ENCODE assay signal across 11 cellular contexts in the genomic region with DNA sequence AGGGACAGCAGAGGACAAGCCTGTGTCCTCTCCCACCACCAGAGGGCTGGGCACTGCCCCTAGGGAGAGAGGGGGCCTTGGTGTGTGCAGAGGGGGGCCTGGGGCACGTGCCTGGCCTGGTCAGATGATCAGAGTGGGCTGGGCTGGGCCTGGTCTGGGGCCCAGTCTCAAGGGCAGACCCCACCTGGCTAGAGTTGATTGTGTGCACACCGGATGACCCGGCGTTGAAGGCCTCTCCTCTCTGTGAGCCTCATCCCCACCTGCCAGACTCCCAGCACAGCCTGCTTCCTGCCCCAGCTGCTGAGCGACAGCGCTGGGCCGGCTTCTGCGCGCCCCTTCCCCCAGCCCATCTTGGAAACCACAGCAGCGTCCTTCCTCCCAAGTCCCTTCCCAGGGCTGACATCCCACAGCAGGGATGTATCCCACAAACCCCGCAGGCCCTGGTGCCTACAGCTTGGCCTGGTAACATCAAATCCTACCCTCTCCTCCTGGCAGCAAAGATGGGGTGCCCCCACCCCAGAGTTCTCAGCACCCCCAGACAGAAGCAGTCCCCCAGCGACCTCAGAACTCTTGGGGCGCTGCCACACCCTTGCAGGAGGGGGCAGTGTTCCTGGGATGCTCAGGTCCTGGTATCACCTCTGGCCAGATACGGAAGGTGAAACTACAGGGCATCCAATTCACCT. TPM values are rescaled to one million over a fixed set of nuclear protein-coding genes. Genes with fewer than 3 reads are reported as not detected.
DNase-seq lines count a peak whose midpoint lies in the region; ATAC-seq and TF ChIP-seq lines count a peak whose summit lies in the region.
"Had no signal": no experiment of that assay in that cellular context is flagged by ENCODE, and none has a peak within 500 bp of the region (broad histone marks: within the 10 kb centered on the region; RNA-seq: fewer than 3 reads in every experiment).

No MANE protein-coding gene starts in this region.

- H3K9me3 ChIP-seq in SK-N-SH (no peaks in the 10 kb centered on the region), hepatocyte (ENCODE audit: low read depth) (no peaks in the 10 kb centered on the region), stomach (no peaks in the 10 kb centered on the region)

- H3K4me2 ChIP-seq in SK-N-SH (no peak overlapping the region), hepatocyte (peak overlapping the region; percentile 16)

- POLR2A ChIA-PET in SK-N-SH (lab: Yijun Ruan, JAX), result no interaction called here

- TF ChIP-seq CTCF in SK-N-SH (IDR thresholded peaks at IDR 0.05) (peak; percentile 14; the same call in 1 of the 2 replicates), WI38 (IDR thresholded peaks at IDR 0.05; ENCODE audit: low read depth, low read length) (0 out of 2 replicates have a peak, but pooled peaks have one; percentile 15), hepatocyte (IDR thresholded peaks at IDR 0.05; ENCODE audit: poor library complexity) (peak; percentile 11), stomach (IDR thresholded peaks at IDR 0.05) (no peak), GM20000 (IDR thresholded peaks at IDR 0.05; ENCODE audit: extremely low read depth, missing control alignments) (no peak)

- H3K9ac ChIP-seq in SK-N-SH, result no peak overlapping the region

- H3K4me1 ChIP-seq in SK-N-SH (ENCODE audit: control insufficient read depth in 1 of 2, insufficient read depth in 2 of 2, low read depth in 1 of 2, low read length in 1 of 2), result peaks cover 9 to 32% of the 10 kb centered on the region in 2 experiments; a peak in 2 of 4 replicates
- peaks cover 19% of the 10 kb centered on the region for H3K4me1 ChIP-seq in hepatocyte (ENCODE audit: insufficient read depth)
- peaks cover 67 to 100% (median 84%) of the 10 kb centered on the region in 4 donors for H3K4me1 ChIP-seq in stomach

- H4K20me1 ChIP-seq in SK-N-SH (ENCODE audit: insufficient read depth), result peaks cover 91% of the 10 kb centered on the region
- H4K20me1 ChIP-seq in hepatocyte (ENCODE audit: insufficient read depth, poor library complexity, severe bottlenecking), result peaks cover 89% of the 10 kb centered on the region

- WGBS in SK-N-SH (ENCODE audit: low lambda C conversion rate), result 76% methylated on average over 8 of the region's 14 CpGs
- WGBS in hepatocyte (ENCODE audit: low lambda C conversion rate, missing lambda C conversion rate), result 82% methylated on average over 13 of the region's 14 CpGs
- 62 to 71% (median 67%) methylated on average over 9 to 14 of the region's 14 CpGs for WGBS in stomach, 5 donors

- intact Hi-C loops in stomach (cut with DNase I; ENCODE audit: low total_unique reads), result no loop called here

- H3K36me3 ChIP-seq in SK-N-SH (replicated peaks in 1 of 2; ENCODE audit: control insufficient read depth in 1 of 2, insufficient read depth in 2 of 2, low read length in 1 of 2), result peaks cover 0 to 44% of the 10 kb centered on the region in 2 experiments
- no peaks in the 10 kb centered on the region for H3K36me3 ChIP-seq in hepatocyte (replicated peaks; ENCODE audit: insufficient read depth, low read depth)
- H3K36me3 ChIP-seq in stomach, result peaks cover 28 to 58% (median 51%) of the 10 kb centered on the region in 4 donors

- H2AFZ ChIP-seq in SK-N-SH (ENCODE audit: low read depth) (no peak overlapping the region), hepatocyte (no peak overlapping the region)

- H3K79me2 ChIP-seq in SK-N-SH (ENCODE audit: insufficient read depth) (peaks cover 67% of the 10 kb centered on the region), hepatocyte (peaks cover 69% of the 10 kb centered on the region)

- H3K4me3 ChIP-seq in SK-N-SH (ENCODE audit: low read depth in 2 of 2, low read length in 1 of 2) (no peak overlapping the region), WI38 (ENCODE audit: low read depth, low read length) (no peak overlapping the region), hepatocyte (no peak overlapping the region), stomach (no peak overlapping the region)

- no peaks in the 10 kb centered on the region for H3F3A ChIP-seq in SK-N-SH (replicated peaks; ENCODE audit: insufficient read depth)

- no peak; the same call in 2 of the 3 replicates for ATAC-seq in SK-N-SH treated with all-trans-retinoic acid at 6 μM for 48 hours

- TF ChIP-seq POLR2A in stomach (IDR thresholded peaks at IDR 0.05), result no peak

- no peak for TF ChIP-seq EP300 in SK-N-SH (IDR thresholded peaks at IDR 0.05; ENCODE audit: borderline replicate concordance in 1 of 2, low read depth in 1 of 2, low read length in 1 of 2)
- no peak for TF ChIP-seq EP300 in stomach (IDR thresholded peaks at IDR 0.05)

- no peak for DNase-seq in SK-N-SH
- no peak for DNase-seq in hepatocyte (ENCODE audit: low spot score)
- DNase-seq in stomach, result no peak
- DNase-seq in stimulated activated naive CD4-positive, alpha-beta T cell (lab: John Stamatoyannopoulos, UW), result no peak
- DNase-seq in HCEC 1CT, result no peak
- DNase-seq in GM20000 (ENCODE audit: low spot score), result no peak
- DNase-seq: activated CD4-positive, alpha-beta T cell treated with anti-CD3 and anti-CD28 coated beads for 48 hours; NCI-H1694 treated with DMSO at 0.1 percent for 48 hours had no signal

- H3K9me2 ChIP-seq in SK-N-SH (no peaks in the 10 kb centered on the region), hepatocyte (replicated peaks; ENCODE audit: insufficient read depth) (no peaks in the 10 kb centered on the region)

- CTCF ChIA-PET in SK-N-SH (lab: Yijun Ruan, JAX), result interaction anchor here (0.8 kb wide), 1 partner anchor 85 kb away, joined by 4 read pairs; no protein-coding TSS in a partner anchor

- TF ChIP-seq RAD21 in SK-N-SH (IDR thresholded peaks at IDR 0.05; ENCODE audit: low read length), result no peak

- H3K27me3 ChIP-seq in SK-N-SH (ENCODE audit: insufficient read depth) (no peaks in the 10 kb centered on the region), hepatocyte (no peaks in the 10 kb centered on the region), stomach (no peaks in the 10 kb centered on the region)

- no peak overlapping the region; a peak in 1 of 4 replicates for H3K27ac ChIP-seq in SK-N-SH (ENCODE audit: low read depth in 2 of 2, low read length in 1 of 2)
- H3K27ac ChIP-seq in hepatocyte, result peak overlapping the region; percentile 34
- peak overlapping the region in 4 of 5 donors; percentile 65 to 99 (median 75) for H3K27ac ChIP-seq in stomach

TF ChIP-seq in SK-N-SH, 30 proteins besides CTCF, POLR2A, EP300 and RAD21 (continues in another document):
- TF ChIP-seq RFX5 (IDR thresholded peaks at IDR 0.05; ENCODE audit: low read length) (no peak), GATA2 (CRISPR knock-in tag; IDR thresholded peaks at IDR 0.05) (no peak), FOSL2 (IDR thresholded peaks at IDR 0.05; ENCODE audit: borderline replicate concordance, low read depth) (no peak), SMC3 (IDR thresholded peaks at IDR 0.05; ENCODE audit: low read depth, low read length) (no peak)

TF ChIP-seq in SK-N-SH treated with all-trans-retinoic acid at 6 μM for 48 hours, 23 proteins besides CTCF, POLR2A, EP300 and RAD21:
- TF ChIP-seq ZNF565 (CRISPR knock-in tag; conservative IDR thresholded peaks at IDR 0.05; ENCODE audit: low read depth) (no peak), ARNTL (CRISPR knock-in tag; IDR thresholded peaks at IDR 0.05; ENCODE audit: borderline replicate concordance, low read depth) (no peak), BACH2 (CRISPR knock-in tag; IDR thresholded peaks at IDR 0.05; ENCODE audit: borderline replicate concordance) (no peak)
- TF ChIP-seq, protein P1, sequence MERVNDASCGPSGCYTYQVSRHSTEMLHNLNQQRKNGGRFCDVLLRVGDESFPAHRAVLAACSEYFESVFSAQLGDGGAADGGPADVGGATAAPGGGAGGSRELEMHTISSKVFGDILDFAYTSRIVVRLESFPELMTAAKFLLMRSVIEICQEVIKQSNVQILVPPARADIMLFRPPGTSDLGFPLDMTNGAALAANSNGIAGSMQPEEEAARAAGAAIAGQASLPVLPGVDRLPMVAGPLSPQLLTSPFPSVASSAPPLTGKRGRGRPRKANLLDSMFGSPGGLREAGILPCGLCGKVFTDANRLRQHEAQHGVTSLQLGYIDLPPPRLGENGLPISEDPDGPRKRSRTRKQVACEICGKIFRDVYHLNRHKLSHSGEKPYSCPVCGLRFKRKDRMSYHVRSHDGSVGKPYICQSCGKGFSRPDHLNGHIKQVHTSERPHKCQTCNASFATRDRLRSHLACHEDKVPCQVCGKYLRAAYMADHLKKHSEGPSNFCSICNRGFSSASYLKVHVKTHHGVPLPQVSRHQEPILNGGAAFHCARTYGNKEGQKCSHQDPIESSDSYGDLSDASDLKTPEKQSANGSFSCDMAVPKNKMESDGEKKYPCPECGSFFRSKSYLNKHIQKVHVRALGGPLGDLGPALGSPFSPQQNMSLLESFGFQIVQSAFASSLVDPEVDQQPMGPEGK (CRISPR knock-in tag; IDR thresholded peaks at IDR 0.05; ENCODE audit: borderline replicate concordance), result no peak

RNA-seq across cellular contexts. Expression of a gene that starts 11.1 kb away (rescaled TPM):
- polyA plus RNA-seq in SK-N-SH (2012; rRNA removed) (45.1 and 45.3 TPM in 2 replicates), hepatocyte (68.5 and 85.4 TPM in 2 replicates), stomach (10 to 100 TPM; 51.5 to 65.3 (median 54.9) TPM)
- polyA plus RNA-seq in SK-N-SH (2012; cell fraction: cytosol; rRNA removed), result 16.4 and 28.2 TPM in 2 replicates
- 77.0 and 98.8 TPM in 2 replicates for polyA plus RNA-seq in SK-N-SH (2012; cell fraction: nucleus; rRNA removed)
- total RNA-seq in hepatocyte (31.4 and 33.8 TPM in 2 replicates), stomach (100 to 1,000 TPM in 1 of 5 donors, 10 to 100 TPM in 3, 1 to 10 TPM in 1; 9.4 to 147 (median 44.2) TPM)

RNA-seq across cellular contexts. Expression of a gene that starts 12.4 kb away (rescaled TPM):
- polyA plus RNA-seq in SK-N-SH (2012; rRNA removed), result 373 and 517 TPM in 2 replicates
- polyA plus RNA-seq in SK-N-SH (2012; cell fraction: cytosol; rRNA removed), result 330 and 548 TPM in 2 replicates
- 422 and 433 TPM in 2 replicates for polyA plus RNA-seq in SK-N-SH (2012; cell fraction: nucleus; rRNA removed)
- total RNA-seq in hepatocyte, result 216 and 233 TPM in 2 replicates
- 471 and 472 TPM in 2 replicates for polyA plus RNA-seq in hepatocyte
- 100 to 1,000 TPM; 218 to 263 (median 227) TPM for total RNA-seq in stomach
- polyA plus RNA-seq in stomach, result 100 to 1,000 TPM in 2 of 3 donors, 10 to 100 TPM in 1; 95.0 to 327 (median 120) TPM

RNA-seq across cellular contexts. Expression of a gene that starts 54.8 kb away (rescaled TPM):
- not detected in 2 replicates for polyA plus RNA-seq in SK-N-SH (2012; rRNA removed)
- not detected in 2 replicates for polyA plus RNA-seq in SK-N-SH (2012; cell fraction: cytosol; rRNA removed)
- polyA plus RNA-seq in SK-N-SH (2012; cell fraction: nucleus; rRNA removed), result 0.06 and 0.07 TPM in 2 replicates
- total RNA-seq in hepatocyte, result 0.07 and 0.32 TPM in 2 replicates
- 0.13 and 0.36 TPM in 2 replicates for polyA plus RNA-seq in hepatocyte
- total RNA-seq in stomach, result 10 to 100 TPM in 1 of 5 donors, under 1 TPM in 3, not detected in 1; 0.43 to 11.6 (median 0.50) TPM
- under 1 TPM; 0.15 to 0.61 (median 0.31) TPM for polyA plus RNA-seq in stomach
- total RNA-seq: esophagus mucosa had no signal

RNA-seq across cellular contexts. Expression of a gene that starts 55.3 kb away (rescaled TPM):
- polyA plus RNA-seq in SK-N-SH (2012; rRNA removed) (0.05 and 0.15 TPM in 2 replicates), hepatocyte (4.9 and 6.4 TPM in 2 replicates), stomach (10 to 100 TPM; 29.3 to 55.8 (median 42.2) TPM)
- 0.10 and 0.12 TPM in 2 replicates for polyA plus RNA-seq in SK-N-SH (2012; cell fraction: cytosol; rRNA removed)
- polyA plus RNA-seq in SK-N-SH (2012; cell fraction: nucleus; rRNA removed), result 0.06 and 0.40 TPM in 2 replicates
- total RNA-seq in hepatocyte (1.8 and 4.0 TPM in 2 replicates), stomach (100 to 1,000 TPM in 1 of 5 donors, 10 to 100 TPM in 4; 12.1 to 155 (median 75.9) TPM)

Comparison
In these comparisons a context has a peak if more than half of its experiments do, and no peak if none do; other contexts are left out.
1. H3K27ac ChIP-seq: peak in hepatocyte (single experiment) and stomach (4 of 5); none in SK-N-SH (0 of 2).
2. CTCF ChIP-seq: peak in SK-N-SH (single experiment), WI38 (single experiment) and hepatocyte (single experiment); none in stomach (0 of 7) and GM20000 (single experiment).